ENCODE assay signal across 11 cellular contexts in genomic region chr5:14213813-14214585, GRCh38.
A peak's percentile ranks its signal among the peaks of the same experiment; 100 is the strongest.
DNase-seq lines count a peak whose midpoint lies in the region; ATAC-seq and TF ChIP-seq lines count a peak whose summit lies in the region.
"Had no signal": no experiment of that assay in that cellular context is flagged by ENCODE, and none has a peak within 500 bp of the region (broad histone marks: within the 10 kb centered on the region; RNA-seq: fewer than 3 reads in every experiment).

No MANE protein-coding gene starts in this region.

- H3K4me3 ChIP-seq in mucosa of descending colon (no peak overlapping the region), vagina (no peak overlapping the region)

- H3K27me3 ChIP-seq in vagina: no peaks in the 10 kb centered on the region

- ATAC-seq in GM18502 (IDR thresholded peaks at IDR 0.05; ENCODE audit: poor library complexity, unreplicated experiment) (peak; percentile 22), mucosa of descending colon (peak; percentile 56)

- no peak for DNase-seq in HFFc6
- peak; percentile 30 for DNase-seq in NCI-H146 (lab: John Stamatoyannopoulos, UW)
- DNase-seq in mucosa of descending colon: peak in 1 of 3 donors; percentile 61
- no peak for DNase-seq in effector CD4-positive, alpha-beta T cell
- no peak for DNase-seq in NCI-H2029 treated with DMSO at 0.1 percent for 48 hours (lab: John Stamatoyannopoulos, UW)
- no peak for DNase-seq in vagina (ENCODE audit: extremely low spot score in 2 of 2)
- DNase-seq in activated CD4-positive, alpha-beta memory T cell treated with anti-CD3 and anti-CD28 coated beads for 36 hours: no peak
- DNase-seq: activated naive CD8-positive, alpha-beta T cell treated with anti-CD3 and anti-CD28 coated beads, Interleukin-2, amount 10 ng/mL, durations not matched to agents 7 days and 5 days; CD4-positive, CD25-positive, alpha-beta regulatory T cell had no signal

- H3K27me3 Mint-ChIP-seq in HFFc6 (ENCODE audit: insufficient read depth): peaks cover 11% of the 10 kb centered on the region
- H3K27me3 Mint-ChIP-seq in activated CD4-positive, alpha-beta memory T cell treated with anti-CD3 and anti-CD28 coated beads for 36 hours: peaks cover 18% of the 10 kb centered on the region
- H3K27me3 Mint-ChIP-seq: stimulated activated naive CD8-positive, alpha-beta T cell treated with anti-CD3 and anti-CD28 coated beads, Interleukin-15, Interleukin-2, amounts not matched to agents 100 ng/mL and 50 ng/mL, for 24 hours had no signal

- H3K27ac ChIP-seq in vagina: no peak overlapping the region

- H3K4me1 ChIP-seq in mucosa of descending colon (ENCODE audit: low read depth) (peaks cover 81% of the 10 kb centered on the region), vagina (peaks cover 19% of the 10 kb centered on the region)

- CTCF ChIA-PET in activated CD4-positive, alpha-beta memory T cell treated with anti-CD3 and anti-CD28 coated beads for 36 hours (lab: Charles Lee): no interaction called here

- H3K9me3 ChIP-seq in mucosa of descending colon: no peaks in the 10 kb centered on the region
- H3K9me3 ChIP-seq in vagina: no peaks in the 10 kb centered on the region

- TF ChIP-seq POLR2A in vagina (IDR thresholded peaks at IDR 0.05): no peak

- H3K27ac Mint-ChIP-seq in HFFc6: peak overlapping the region; percentile 63
- H3K27ac Mint-ChIP-seq in activated CD4-positive, alpha-beta memory T cell treated with anti-CD3 and anti-CD28 coated beads for 36 hours: no peak overlapping the region
- H3K27ac Mint-ChIP-seq: activated naive CD8-positive, alpha-beta T cell treated with anti-CD3 and anti-CD28 coated beads, Interleukin-2, amount 10 ng/mL, durations not matched to agents 7 days and 5 days; CD4-positive, CD25-positive, alpha-beta regulatory T cell; stimulated activated naive CD8-positive, alpha-beta T cell treated with anti-CD3 and anti-CD28 coated beads, Interleukin-15, Interleukin-2, amounts not matched to agents 100 ng/mL and 50 ng/mL, for 24 hours had no signal

- POLR2A ChIA-PET in activated CD4-positive, alpha-beta memory T cell treated with anti-CD3 and anti-CD28 coated beads for 36 hours (lab: Charles Lee): no interaction called here

- intact Hi-C loops in mucosa of descending colon (cut with DNase I, micrococcal nuclease) (loop anchor here in 1 of 2 donors (10.0 kb wide), 1 partner anchor 69 kb away; the partner anchor contains the start of gene TRIO), vagina (cut with DNase I) (no loop called here)
- intact Hi-C loops in activated CD4-positive, alpha-beta memory T cell treated with anti-CD3 and anti-CD28 coated beads for 36 hours (cut with micrococcal nuclease): no loop called here

- peaks cover 28% of the 10 kb centered on the region for H3K36me3 Mint-ChIP-seq in HFFc6 (ENCODE audit: low read depth)
- H3K36me3 Mint-ChIP-seq in activated CD4-positive, alpha-beta memory T cell treated with anti-CD3 and anti-CD28 coated beads for 36 hours: no peaks in the 10 kb centered on the region
- H3K36me3 Mint-ChIP-seq: activated naive CD8-positive, alpha-beta T cell treated with anti-CD3 and anti-CD28 coated beads, Interleukin-2, amount 10 ng/mL, durations not matched to agents 7 days and 5 days; CD4-positive, CD25-positive, alpha-beta regulatory T cell had no signal

- peaks cover 100% of the 10 kb centered on the region for H3K4me1 Mint-ChIP-seq in HFFc6 (ENCODE audit: low read depth)
- no peaks in the 10 kb centered on the region for H3K4me1 Mint-ChIP-seq in activated CD4-positive, alpha-beta memory T cell treated with anti-CD3 and anti-CD28 coated beads for 36 hours (ENCODE audit: low read depth)
- H3K4me1 Mint-ChIP-seq: activated naive CD8-positive, alpha-beta T cell treated with anti-CD3 and anti-CD28 coated beads, Interleukin-2, amount 10 ng/mL, durations not matched to agents 7 days and 5 days had no signal

- TF ChIP-seq CTCF in HFFc6 (IDR thresholded peaks at IDR 0.05): no peak
- no peak for TF ChIP-seq CTCF in mucosa of descending colon (IDR thresholded peaks at IDR 0.05)
- TF ChIP-seq CTCF in vagina (IDR thresholded peaks at IDR 0.05): no peak

- H3K4me3 Mint-ChIP-seq in HFFc6: no peak overlapping the region
- H3K4me3 Mint-ChIP-seq in activated CD4-positive, alpha-beta memory T cell treated with anti-CD3 and anti-CD28 coated beads for 36 hours: no peak overlapping the region
- H3K4me3 Mint-ChIP-seq: activated naive CD8-positive, alpha-beta T cell treated with anti-CD3 and anti-CD28 coated beads, Interleukin-2, amount 10 ng/mL, durations not matched to agents 7 days and 5 days; CD4-positive, CD25-positive, alpha-beta regulatory T cell; stimulated activated naive CD8-positive, alpha-beta T cell treated with anti-CD3 and anti-CD28 coated beads, Interleukin-15, Interleukin-2, amounts not matched to agents 100 ng/mL and 50 ng/mL, for 24 hours had no signal

- H3K9me3 Mint-ChIP-seq in HFFc6: no peaks in the 10 kb centered on the region; the same call in 1 of the 2 replicates
- no peaks in the 10 kb centered on the region for H3K9me3 Mint-ChIP-seq in activated CD4-positive, alpha-beta memory T cell treated with anti-CD3 and anti-CD28 coated beads for 36 hours
- H3K9me3 Mint-ChIP-seq: activated naive CD8-positive, alpha-beta T cell treated with anti-CD3 and anti-CD28 coated beads, Interleukin-2, amount 10 ng/mL, durations not matched to agents 7 days and 5 days; CD4-positive, CD25-positive, alpha-beta regulatory T cell; stimulated activated naive CD8-positive, alpha-beta T cell treated with anti-CD3 and anti-CD28 coated beads, Interleukin-15, Interleukin-2, amounts not matched to agents 100 ng/mL and 50 ng/mL, for 24 hours had no signal

- H3K36me3 ChIP-seq in mucosa of descending colon (ENCODE audit: low read depth) (no peaks in the 10 kb centered on the region), vagina (no peaks in the 10 kb centered on the region)
